In the genomic region with DNA sequence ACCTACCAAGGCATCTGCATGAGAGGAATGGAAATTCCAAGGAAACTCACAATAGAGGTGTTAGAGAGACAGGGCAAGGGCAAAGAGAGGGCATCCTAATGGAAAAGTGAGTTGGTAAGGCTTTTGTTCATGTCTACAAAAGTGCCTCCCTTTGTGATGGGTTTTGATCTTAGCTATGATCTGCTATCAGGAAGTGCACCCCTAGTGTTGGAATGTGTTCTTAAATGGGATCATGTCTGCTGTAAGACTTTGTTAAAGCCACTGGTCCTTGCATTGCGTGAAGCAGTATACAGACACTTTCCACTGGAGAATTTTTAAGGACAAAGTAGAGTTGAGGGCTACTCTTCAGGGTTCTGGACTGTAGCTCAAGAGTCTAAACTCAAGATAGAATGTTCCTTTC, we compare ENCODE assay signal across 13 cellular contexts.
DNase-seq lines count a peak whose midpoint lies in the region; ATAC-seq and TF ChIP-seq lines count a peak whose summit lies in the region.
"Had no signal": no experiment of that assay in that cellular context is flagged by ENCODE, and none has a peak within 500 bp of the region (broad histone marks: within the 10 kb centered on the region; RNA-seq: fewer than 3 reads in every experiment).

No MANE protein-coding gene starts in this region.

- WGBS in testis, 2 donors, result 93 to 98% methylated on average over 1 of the region's 1 CpG

- H3K79me2 ChIP-seq in fibroblast of lung (ENCODE audit: control insufficient read depth, insufficient read depth, low read length), result no peaks in the 10 kb centered on the region

- no peak overlapping the region for H3K27ac ChIP-seq in 22Rv1
- H3K27ac ChIP-seq in fibroblast of lung (ENCODE audit: insufficient read depth, low read length), result no peak overlapping the region
- no peak overlapping the region for H3K27ac ChIP-seq in testis
- H3K27ac ChIP-seq: left lung, stomach had no signal

- H4K20me1 ChIP-seq in fibroblast of lung (ENCODE audit: control insufficient read depth, extremely low read depth, insufficient read depth, low read length), result no peaks in the 10 kb centered on the region

- H3K9ac ChIP-seq in fibroblast of lung (ENCODE audit: insufficient read depth, low read length), result no peak overlapping the region

- no peak overlapping the region for H3K4me2 ChIP-seq in fibroblast of lung (ENCODE audit: extremely low read depth, insufficient read depth, low read length)

- H3K27me3 ChIP-seq in fibroblast of lung (ENCODE audit: control insufficient read depth, insufficient read depth, low read length) (no peaks in the 10 kb centered on the region), testis (no peaks in the 10 kb centered on the region)
- H3K27me3 ChIP-seq: left lung, stomach had no signal

- DNase-seq in NCI-H82 treated with DMSO at 0.1 percent for 48 hours (lab: John Stamatoyannopoulos, UW; ENCODE audit: unreplicated experiment) (peak; percentile 14), fibroblast of lung (ENCODE audit: low read depth in 2 of 2) (no peak), HuH-7.5 (ENCODE audit: low spot score) (no peak), testis (no peak)
- no peak for DNase-seq in stimulated activated CD4-positive, alpha-beta T cell treated with anti-CD3 and anti-CD28 coated beads, Interleukin-2, amount 100 ng/mL, for 24 hours
- DNase-seq: activated T-cell treated with anti-CD3 and anti-CD28 coated beads, Interleukin-2, amount 50 U/mL, for 4 hours; left lung; NCI-H187; stomach; T-helper 1 cell had no signal

- no peak overlapping the region for H2AFZ ChIP-seq in fibroblast of lung (ENCODE audit: low read length)

- no peak for TF ChIP-seq POLR2A in testis (IDR thresholded peaks at IDR 0.05)

- H3K36me3 ChIP-seq in fibroblast of lung (ENCODE audit: control insufficient read depth, insufficient read depth, low read length) (no peaks in the 10 kb centered on the region), testis (ENCODE audit: low read depth, missing control alignments) (no peaks in the 10 kb centered on the region)

- TF ChIP-seq CTCF in 22Rv1 (IDR thresholded peaks at IDR 0.05), result peak; percentile 44
- peak; percentile 45; the same call in 2 of the 3 replicates for TF ChIP-seq CTCF in GM12872 (IDR thresholded peaks at IDR 0.05; ENCODE audit: insufficient read depth, low read depth, low read length)
- TF ChIP-seq CTCF in fibroblast of lung (conservative IDR thresholded peaks at IDR 0.05 in 1 of 2, IDR thresholded peaks at IDR 0.05 in 1 of 2; ENCODE audit: low read depth in 1 of 2, low read length in 2 of 2), result peak; percentile 17 to 37
- peak in 1 of 3 experiments; percentile 15 for TF ChIP-seq CTCF in testis (IDR thresholded peaks at IDR 0.05)

- intact Hi-C loops in testis (cut with DNase I; ENCODE audit: low total_unique reads), result no loop called here

- H3K9me3 ChIP-seq in fibroblast of lung (ENCODE audit: control insufficient read depth, insufficient read depth, low read depth, low read length) (no peaks in the 10 kb centered on the region), testis (no peaks in the 10 kb centered on the region)
- H3K9me3 ChIP-seq: left lung, stomach had no signal

- ATAC-seq in GM18867 (IDR thresholded peaks at IDR 0.05; ENCODE audit: unreplicated experiment), result no peak
- ATAC-seq: activated T-cell treated with anti-CD3 and anti-CD28 coated beads, Interleukin-2, amount 50 U/mL, for 4 hours; left lung had no signal

- H3K4me1 ChIP-seq in fibroblast of lung (ENCODE audit: control insufficient read depth, extremely low read depth, insufficient read depth, low read length) (no peaks in the 10 kb centered on the region), testis (no peaks in the 10 kb centered on the region)

- H3K4me3 ChIP-seq in fibroblast of lung (replicated peaks in 1 of 4; ENCODE audit: control extremely low read depth in 1 of 4, insufficient read depth in 1 of 4, low read depth in 3 of 4, low read length in 4 of 4), result no peak overlapping the region
- no peak overlapping the region for H3K4me3 ChIP-seq in testis
- H3K4me3 ChIP-seq: left lung, stomach had no signal
